In genomic region chrX:13688772-13689518, GRCh38 we compare ENCODE assay signal across 8 cellular contexts. TPM values are rescaled to one million over a fixed set of nuclear protein-coding genes. Genes with fewer than 3 reads are reported as not detected.
DNase-seq lines count a peak whose midpoint lies in the region; ATAC-seq and TF ChIP-seq lines count a peak whose summit lies in the region.

TSS of gene RAB9A (plus strand) at chrX:13689128. CDS start at chrX:13708747, 19,619 bp downstream.

- H3K27ac Mint-ChIP-seq in HFFc6 (peak within 1 kb of the TSS; percentile 91), T-cell (peak within 1 kb of the TSS; percentile 84 to 89), progenitor cell of endocrine pancreas (peak within 1 kb of the TSS; percentile 96)

- WGBS in adipose tissue, 3 donors, result 0 to 1% (median 0%) methylated on average over 42 to 65 of the region's 67 CpGs
- WGBS in heart left ventricle, 4 donors, result 1 to 3% (median 1%) methylated on average over 45 to 67 of the region's 67 CpGs

- peak; percentile 83 for DNase-seq in GM06990 (ENCODE audit: extremely low read depth, insufficient read length)
- peak; percentile 41 for DNase-seq in HFFc6
- peak; percentile 81 for DNase-seq in NCI-H1092 treated with DMSO at 0.1 percent for 48 hours (lab: John Stamatoyannopoulos, UW)
- DNase-seq in T-cell, result peak; percentile 51 to 83 (median 70)
- DNase-seq in heart left ventricle, result peak; percentile 88 to 91 (median 88)
- peak; percentile 80 for DNase-seq in progenitor cell of endocrine pancreas (ENCODE audit: low spot score, unreplicated experiment)
- DNase-seq in upper lobe of right lung, result peak; percentile 93

- CTCF ChIA-PET in T-cell (lab: Charles Lee), result interaction anchor here (0.7 to 3.7 kb wide), 8 partner anchors 8 to 343 kb away, joined by 3 to 17 read pairs (median 4); partner anchors contain the start of genes OFD1 (in 1 of the 2) and TRAPPC2 (in 1 of the 2)

- ATAC-seq in T-cell (replicated peaks in 1 of 4) (peak; percentile 93 to 97 (median 94)), heart left ventricle (peak; percentile 91 to 99 (median 98)), upper lobe of right lung (peak; percentile 100)

- no peaks in the 10 kb centered on the region for H3K36me3 Mint-ChIP-seq in HFFc6 (ENCODE audit: low read depth)
- H3K36me3 Mint-ChIP-seq in T-cell, result peaks cover 3% of the 10 kb centered on the region
- H3K36me3 Mint-ChIP-seq in progenitor cell of endocrine pancreas (ENCODE audit: insufficient read depth), result peaks cover 3% of the 10 kb centered on the region

- H3K9me3 ChIP-seq in heart left ventricle (no peaks in the 10 kb centered on the region), upper lobe of right lung (no peaks in the 10 kb centered on the region)

- H3K4me1 Mint-ChIP-seq in HFFc6 (ENCODE audit: low read depth), result peaks cover 57% of the 10 kb centered on the region
- peaks cover 44 to 68% (median 62%) of the 10 kb centered on the region in 3 donors for H3K4me1 Mint-ChIP-seq in T-cell
- peaks cover 22% of the 10 kb centered on the region for H3K4me1 Mint-ChIP-seq in progenitor cell of endocrine pancreas (ENCODE audit: low read depth)

- intact Hi-C loops in heart left ventricle (cut with DNase I) (loop anchor here in 3 of 10 donors (2.0 to 5.0 kb wide), 2 partner anchors 43 to 46 kb away; partner anchors contain the start of genes OFD1 (in 3 of the 3) and TRAPPC2 (in 3 of the 3)), upper lobe of right lung (cut with DNase I) (no loop called here)

- peak; percentile 55 to 89 for TF ChIP-seq POLR2A in heart left ventricle (IDR thresholded peaks at IDR 0.05)

- H3K4me3 ChIP-seq in GM06990 (replicated peaks; ENCODE audit: low read depth, low read length) (peak within 1 kb of the TSS; percentile 72), heart left ventricle (peak within 1 kb of the TSS; percentile 39 to 87 (median 72)), upper lobe of right lung (peak within 1 kb of the TSS; percentile 64)

- peaks cover 1% of the 10 kb centered on the region; the same call in 1 of the 2 replicates for H3K27me3 Mint-ChIP-seq in HFFc6 (ENCODE audit: insufficient read depth)
- H3K27me3 Mint-ChIP-seq in T-cell, result peaks cover 0 to 26% of the 10 kb centered on the region in 2 donors
- peaks cover 3% of the 10 kb centered on the region for H3K27me3 Mint-ChIP-seq in progenitor cell of endocrine pancreas

- H3K4me3 Mint-ChIP-seq in HFFc6, result peak within 1 kb of the TSS; percentile 91
- H3K4me3 Mint-ChIP-seq in T-cell, result peak within 1 kb of the TSS; percentile 84 to 93 (median 84)
- H3K4me3 Mint-ChIP-seq in progenitor cell of endocrine pancreas (ENCODE audit: low read depth), result peak within 1 kb of the TSS; percentile 89

- POLR2A ChIA-PET in T-cell (lab: Charles Lee), result interaction anchor here (0.5 to 1.2 kb wide), 7 partner anchors 9 to 67 kb away, joined by 3 to 10 read pairs (median 4); no protein-coding TSS in a partner anchor

- no peaks in the 10 kb centered on the region for H3K9me3 Mint-ChIP-seq in HFFc6
- no peaks in the 10 kb centered on the region for H3K9me3 Mint-ChIP-seq in T-cell
- H3K9me3 Mint-ChIP-seq in progenitor cell of endocrine pancreas (ENCODE audit: low read depth), result peaks cover 11% of the 10 kb centered on the region

- peak within 1 kb of the TSS; percentile 55 for H3K27ac ChIP-seq in adipose tissue (ENCODE audit: low read depth, low read length)
- H3K27ac ChIP-seq in heart left ventricle, result peak within 1 kb of the TSS; percentile 87 to 96 (median 92)
- H3K27ac ChIP-seq in upper lobe of right lung, result peak within 1 kb of the TSS; percentile 91

- H3K27me3 ChIP-seq in GM06990 (replicated peaks; ENCODE audit: control insufficient read depth, insufficient read depth, low read length) (no peaks in the 10 kb centered on the region), heart left ventricle (peaks cover 0 to 49% (median 0%) of the 10 kb centered on the region in 9 donors), upper lobe of right lung (no peaks in the 10 kb centered on the region)

- H3K4me1 ChIP-seq in heart left ventricle, result peaks cover 0 to 37% (median 18%) of the 10 kb centered on the region in 12 donors
- peaks cover 13% of the 10 kb centered on the region for H3K4me1 ChIP-seq in upper lobe of right lung

- no peak for TF ChIP-seq CTCF in GM06990 (IDR thresholded peaks at IDR 0.05; ENCODE audit: insufficient read depth, low read length, poor library complexity, severe bottlenecking)
- TF ChIP-seq CTCF in HFFc6 (IDR thresholded peaks at IDR 0.05), result no peak
- no peak for TF ChIP-seq CTCF in heart left ventricle (IDR thresholded peaks at IDR 0.05)
- TF ChIP-seq CTCF in progenitor cell of endocrine pancreas (IDR thresholded peaks at IDR 0.05; ENCODE audit: unreplicated experiment), result no peak
- TF ChIP-seq CTCF in upper lobe of right lung (IDR thresholded peaks at IDR 0.05), result no peak

- H3K36me3 ChIP-seq in GM06990 (ENCODE audit: control insufficient read depth, insufficient read depth, low read length), result no peaks in the 10 kb centered on the region
- H3K36me3 ChIP-seq in heart left ventricle, result no peaks in the 10 kb centered on the region
- H3K36me3 ChIP-seq in upper lobe of right lung, result no peaks in the 10 kb centered on the region

RNA-seq across cellular contexts. Expression of gene RAB9A, which starts in this region (rescaled TPM):
- 10 to 100 TPM; 13.5 to 18.3 (median 15.1) TPM for total RNA-seq in HFFc6 (2021; fragmentation: NEBNext Ultra II Directional; extraction: Animal tissue kit (Norgen Biotek cat#: 25700))
- total RNA-seq in T-cell, result 10 to 100 TPM; 12.2 to 27.3 (median 16.4) TPM
- polyA plus RNA-seq in adipose tissue, result 10 to 100 TPM; 14.2 to 24.3 (median 23.5) TPM
- total RNA-seq in heart left ventricle, result 10 to 100 TPM; 17.4 to 34.2 (median 21.7) TPM
- 10 to 100 TPM in 1 of 2 donors, 1 to 10 TPM in 1; 6.8 to 29.2 TPM for polyA plus RNA-seq in heart left ventricle
- 17.6 and 20.5 TPM in 2 replicates for total RNA-seq in progenitor cell of endocrine pancreas
- 31.7 TPM for total RNA-seq in upper lobe of right lung

Comparison
In these comparisons a context has a peak if more than half of its experiments do, and no peak if none do; other contexts are left out.
1. Peak in every context shown above with its lines: DNase-seq, ATAC-seq, H3K4me3 ChIP-seq and H3K27ac ChIP-seq.
2. DNase-seq: peak in every context shown above with its lines; median percentile 93 in upper lobe of right lung; 88 in heart left ventricle; 83 in GM06990; 81 in NCI-H1092 treated with DMSO at 0.1 percent for 48 hours; 80 in progenitor cell of endocrine pancreas; 70 in T-cell; 41 in HFFc6.